22 cellular contexts compared by ENCODE assay signal in genomic region chr3:98551754-98552153, GRCh38. TPM values are rescaled to one million over a fixed set of nuclear protein-coding genes. Genes with fewer than 3 reads are reported as not detected.
DNase-seq lines count a peak whose midpoint lies in the region; ATAC-seq, FAIRE-seq and TF ChIP-seq lines count a peak whose summit lies in the region.
"Had no signal": no experiment of that assay in that cellular context is flagged by ENCODE, and none has a peak within 500 bp of the region (broad histone marks: within the 10 kb centered on the region; RNA-seq: fewer than 3 reads in every experiment).

No MANE protein-coding gene starts in this region.

- peak overlapping the region; percentile 97 for H3K27ac Mint-ChIP-seq in activated naive CD4-positive, alpha-beta T cell treated with anti-CD3 and anti-CD28 coated beads, Interleukin-2, amount 10 ng/mL, durations not matched to agents 7 days and 5 days
- peak overlapping the region; percentile 97 for H3K27ac Mint-ChIP-seq in T-helper 17 cell
- H3K27ac Mint-ChIP-seq in stimulated activated naive B cell treated with anti-CD40 and anti-IgM and Interleukin-4, amounts not matched to agents 10 μg/mL and 1 μg/mL and 100 μg/mL, for 72 hours: peak overlapping the region; percentile 73

- in situ Hi-C loops in K562 (cut with MboI): no loop called here

- H3K4me2 ChIP-seq in K562 (ENCODE audit: insufficient read depth, low read length): 0 out of 2 replicates have a peak overlapping the region, but pooled peaks have one; percentile 7
- H3K4me2 ChIP-seq: KMS-11 had no signal

- POLR2A ChIA-PET in K562 (lab: Yijun Ruan, JAX): no interaction called here

- H3K9me3 ChIP-seq in T-helper 17 cell (ENCODE audit: control insufficient read depth, low read length, poor library complexity, severe bottlenecking): no peaks in the 10 kb centered on the region
- H3K9me3 ChIP-seq in K562 (replicated peaks; ENCODE audit: control insufficient read depth, insufficient read depth, low read depth, low read length): no peaks in the 10 kb centered on the region
- no peaks in the 10 kb centered on the region for H3K9me3 ChIP-seq in kidney (ENCODE audit: control insufficient read depth in 1 of 2, low read length in 2 of 2)
- H3K9me3 ChIP-seq: body of pancreas, gastrocnemius medialis, left ventricle myocardium inferior, right lobe of liver had no signal

- 3% methylated on average over 3 of the region's 3 CpGs for WGBS in K562 (ENCODE audit: insufficient coverage, low coverage, missing lambda C conversion rate)

- H3K9ac ChIP-seq in K562 (ENCODE audit: insufficient read depth in 1 of 2, low read depth in 2 of 2, low read length in 2 of 2): no peak overlapping the region
- no peak overlapping the region for H3K9ac ChIP-seq in kidney (ENCODE audit: low read length in 2 of 2)
- H3K9ac ChIP-seq: KMS-11 had no signal

- no peak for TF ChIP-seq RAD21 in K562 (CRISPR knock-in tag; conservative IDR thresholded peaks at IDR 0.05 in 1 of 2, IDR thresholded peaks at IDR 0.05 in 1 of 2)

- BruUV-seq in K562 (replicated peaks; lab: Mats Ljungman, UMichigan): no TSS peak

- CTCF ChIA-PET in activated naive CD4-positive, alpha-beta T cell treated with anti-CD3 and anti-CD28 coated beads, Interleukin-2, amount 10 ng/mL, durations not matched to agents 7 days and 5 days (lab: Charles Lee): interaction anchor here (1.0 to 1.4 kb wide), 2 partner anchors 10 to 15 kb away, joined by 3 read pairs; no protein-coding TSS in a partner anchor
- CTCF ChIA-PET in K562 (lab: Yijun Ruan, JAX; ENCODE audit: low intra/inter-chr PET ratio): no interaction called here

- H3K4me1 Mint-ChIP-seq in activated naive CD4-positive, alpha-beta T cell treated with anti-CD3 and anti-CD28 coated beads, Interleukin-2, amount 10 ng/mL, durations not matched to agents 7 days and 5 days: peaks cover 88% of the 10 kb centered on the region
- H3K4me1 Mint-ChIP-seq in T-helper 17 cell: peaks cover 33% of the 10 kb centered on the region
- peaks cover 4 to 21% of the 10 kb centered on the region in 2 donors for H3K4me1 Mint-ChIP-seq in stimulated activated naive B cell treated with anti-CD40 and anti-IgM and Interleukin-4, amounts not matched to agents 10 μg/mL and 1 μg/mL and 100 μg/mL, for 72 hours

- H3K79me2 ChIP-seq in K562 (ENCODE audit: control insufficient read depth, insufficient read depth, low read length): no peaks in the 10 kb centered on the region

- peak overlapping the region; percentile 77 for H3K4me3 Mint-ChIP-seq in activated naive CD4-positive, alpha-beta T cell treated with anti-CD3 and anti-CD28 coated beads, Interleukin-2, amount 10 ng/mL, durations not matched to agents 7 days and 5 days
- no peak overlapping the region for H3K4me3 Mint-ChIP-seq in T-helper 17 cell
- H3K4me3 Mint-ChIP-seq in stimulated activated naive B cell treated with anti-CD40 and anti-IgM and Interleukin-4, amounts not matched to agents 10 μg/mL and 1 μg/mL and 100 μg/mL, for 72 hours: no peak overlapping the region

- peaks cover 4% of the 10 kb centered on the region for H3K9me3 Mint-ChIP-seq in activated naive CD4-positive, alpha-beta T cell treated with anti-CD3 and anti-CD28 coated beads, Interleukin-2, amount 10 ng/mL, durations not matched to agents 7 days and 5 days
- peaks cover 0 to 1% of the 10 kb centered on the region in 2 donors for H3K9me3 Mint-ChIP-seq in stimulated activated naive B cell treated with anti-CD40 and anti-IgM and Interleukin-4, amounts not matched to agents 10 μg/mL and 1 μg/mL and 100 μg/mL, for 72 hours

- no peak overlapping the region for H3K4me3 ChIP-seq in K562
- no peak overlapping the region for H3K4me3 ChIP-seq in foreskin fibroblast (ENCODE audit: low read depth in 1 of 2, low read length in 2 of 2)
- H3K4me3 ChIP-seq in kidney (ENCODE audit: low read length in 2 of 2): no peak overlapping the region
- H3K4me3 ChIP-seq: body of pancreas, coronary artery, gastrocnemius medialis, left ventricle myocardium inferior, right lobe of liver had no signal

- TF ChIP-seq CTCF in K562 (IDR thresholded peaks at IDR 0.05 in 2 of 3, conservative IDR thresholded peaks at IDR 0.05 in 1 of 3; ENCODE audit: insufficient read depth in 2 of 3, low read depth in 1 of 3, low read length in 3 of 3) (no peak), foreskin fibroblast (IDR thresholded peaks at IDR 0.05; ENCODE audit: low read depth, low read length) (no peak), kidney (IDR thresholded peaks at IDR 0.05; ENCODE audit: borderline replicate concordance, extremely low read depth, insufficient read depth) (no peak)

- intact Hi-C loops in K562 (cut with micrococcal nuclease) (no loop called here), kidney (cut with DNase I) (no loop called here)

- H3K27ac ChIP-seq in K562 (ENCODE audit: extremely low read depth, low read depth, low read length) (peak overlapping the region; percentile 54; the same call in 2 of the 3 replicates), kidney (ENCODE audit: low read depth in 2 of 2, low read length in 2 of 2) (no peak overlapping the region)
- H3K27ac ChIP-seq: body of pancreas, coronary artery, gastrocnemius medialis, KMS-11, left ventricle myocardium inferior, right lobe of liver had no signal

- H3K36me3 Mint-ChIP-seq in activated naive CD4-positive, alpha-beta T cell treated with anti-CD3 and anti-CD28 coated beads, Interleukin-2, amount 10 ng/mL, durations not matched to agents 7 days and 5 days: peaks cover 48% of the 10 kb centered on the region
- no peaks in the 10 kb centered on the region for H3K36me3 Mint-ChIP-seq in T-helper 17 cell (ENCODE audit: low read depth)
- H3K36me3 Mint-ChIP-seq in stimulated activated naive B cell treated with anti-CD40 and anti-IgM and Interleukin-4, amounts not matched to agents 10 μg/mL and 1 μg/mL and 100 μg/mL, for 72 hours: peaks cover 2 to 3% of the 10 kb centered on the region in 2 donors

- H3K36me3 ChIP-seq in K562 (ENCODE audit: control insufficient read depth, insufficient read depth, low read length): no peaks in the 10 kb centered on the region; the same call in 2 of the 3 replicates
- H3K36me3 ChIP-seq in kidney (ENCODE audit: control insufficient read depth in 1 of 2, insufficient read depth in 2 of 2, low read length in 2 of 2): no peaks in the 10 kb centered on the region
- H3K36me3 ChIP-seq: gastrocnemius medialis, left ventricle myocardium inferior, right lobe of liver had no signal

- FAIRE-seq in K562 (lab: Jason Lieb, UNC): peak; percentile 54
- FAIRE-seq in kidney (lab: Jason Lieb, UNC): no peak
- FAIRE-seq: TTC549 had no signal

- peak; percentile 76 for TF ChIP-seq EP300 in K562 (IDR thresholded peaks at IDR 0.05; ENCODE audit: low read length)

- H3K9me1 ChIP-seq in K562 (ENCODE audit: control insufficient read depth, insufficient read depth, low read length): no peaks in the 10 kb centered on the region

- H2AFZ ChIP-seq in K562 (ENCODE audit: low read depth, low read length): peak overlapping the region; percentile 79

- no peaks in the 10 kb centered on the region for H3K27me3 Mint-ChIP-seq in activated naive CD4-positive, alpha-beta T cell treated with anti-CD3 and anti-CD28 coated beads, Interleukin-2, amount 10 ng/mL, durations not matched to agents 7 days and 5 days
- H3K27me3 Mint-ChIP-seq in T-helper 17 cell: no peaks in the 10 kb centered on the region
- peaks cover 4 to 15% of the 10 kb centered on the region in 2 donors for H3K27me3 Mint-ChIP-seq in stimulated activated naive B cell treated with anti-CD40 and anti-IgM and Interleukin-4, amounts not matched to agents 10 μg/mL and 1 μg/mL and 100 μg/mL, for 72 hours

- ATAC-seq in T-helper 17 cell (no peak), K562 (peak; percentile 82)
- ATAC-seq in stimulated activated naive B cell treated with anti-CD40 and anti-IgM and Interleukin-4, amounts not matched to agents 10 μg/mL and 1 μg/mL and 100 μg/mL, for 72 hours (replicated peaks): no peak
- ATAC-seq: body of pancreas, gastrocnemius medialis, Panc1, right lobe of liver had no signal

- no peak for TF ChIP-seq POLR2A in K562 (conservative IDR thresholded peaks at IDR 0.05)

- no peaks in the 10 kb centered on the region for H3K27me3 ChIP-seq in K562 (ENCODE audit: control insufficient read depth in 2 of 2, insufficient read depth in 2 of 2, low read length in 2 of 2)
- H3K27me3 ChIP-seq: body of pancreas, gastrocnemius medialis, right lobe of liver had no signal

- no peaks in the 10 kb centered on the region for H4K20me1 ChIP-seq in K562 (replicated peaks; ENCODE audit: control insufficient read depth, insufficient read depth, low read length)

- no peak for DNase-seq in activated naive CD4-positive, alpha-beta T cell treated with anti-CD3 and anti-CD28 coated beads, Interleukin-2, amount 10 ng/mL, durations not matched to agents 7 days and 5 days
- no peak for DNase-seq in activated naive CD4-positive, alpha-beta T cell (lab: John Stamatoyannopoulos, UW)
- DNase-seq in T-helper 17 cell (no peak), K562 (ENCODE audit: extremely low read depth in 1 of 4, low spot score in 3 of 4) (peak in 3 of 4 experiments; percentile 12 to 70 (median 64)), foreskin fibroblast (no peak), NCI-H510A (lab: John Stamatoyannopoulos, UW) (no peak), kidney (no peak)
- no peak for DNase-seq in stimulated activated naive B cell treated with anti-CD40 and anti-IgM and Interleukin-4, amounts not matched to agents 10 μg/mL and 1 μg/mL and 100 μg/mL, for 72 hours
- DNase-seq: activated naive CD4-positive, alpha-beta T cell treated with Interleukin-2 at 50 U/mL for 16 hours; EL; gastrocnemius medialis; GOT3; left ventricle myocardium inferior; NCI-H1092 treated with DMSO at 0.1 percent for 48 hours; right lobe of liver; substantia nigra had no signal

- H3K4me1 ChIP-seq in K562 (replicated peaks in 1 of 2; ENCODE audit: control insufficient read depth in 2 of 2, insufficient read depth in 2 of 2, low read length in 2 of 2) (peaks cover 4 to 37% of the 10 kb centered on the region in 2 experiments), kidney (ENCODE audit: control insufficient read depth in 1 of 2, insufficient read depth in 1 of 2, low read depth in 1 of 2, low read length in 2 of 2) (no peaks in the 10 kb centered on the region)
- H3K4me1 ChIP-seq: body of pancreas, gastrocnemius medialis, left ventricle myocardium inferior, right lobe of liver had no signal

RNA-seq across cellular contexts. Expression of gene GPR15, which starts 20.0 kb away (rescaled TPM):
- total RNA-seq in T-helper 17 cell (100 to 1,000 TPM in 1 of 2 donors, 10 to 100 TPM in 1; 43.2 to 181 TPM), K562 (2014; rRNA removed) (not detected in 2 replicates), K562 (2014; rRNA removed; fragmentation: Illumina TruSeq; extraction: Trizol) (not detected in 2 replicates), K562 (2015; rRNA removed; fragmentation: Illumina TruSeq; extraction: Trizol) (not detected in 2 replicates), K562 (2021) (0.13 TPM in 1 of 2 replicates, not detected in the other), kidney (not detected)
- total RNA-seq in K562 (2011; cell fraction: chromatin; rRNA removed; ENCODE audit: low replicate concordance): not detected in 2 replicates
- total RNA-seq in K562 (2011; cell fraction: nucleolus; rRNA removed): not detected in 2 replicates
- not detected in 2 replicates for total RNA-seq in K562 (2011; cell fraction: nucleoplasm; rRNA removed)
- polyA plus RNA-seq in K562 (2011; rRNA removed) (not detected in 2 replicates), K562 (2014; fragmentation: Illumina TruSeq; extraction: Trizol) (not detected in 2 replicates), K562 (2014; fragmentation: Nextera tagmentation; extraction: Ambion mirVana) (not detected), K562 (2014; rRNA removed) (not detected in 2 replicates), kidney (ENCODE audit: insufficient read depth, low read depth, low replicate concordance) (not detected)
- polyA plus RNA-seq in K562 (2011; cell fraction: cytosol; rRNA removed): not detected in 2 replicates
- not detected in 2 replicates for polyA plus RNA-seq in K562 (2011; cell fraction: nucleus; rRNA removed)
- polyA plus RNA-seq in K562 (2012): not detected in 2 replicates
- not detected in 2 replicates for polyA minus RNA-seq in K562 (2011; rRNA and poly(A)+ RNA removed)
- not detected in 2 replicates for polyA minus RNA-seq in K562 (2011; cell fraction: cytosol; rRNA and poly(A)+ RNA removed)
- polyA minus RNA-seq in K562 (2011; cell fraction: nucleus; rRNA and poly(A)+ RNA removed): not detected in 2 replicates
- total RNA-seq: body of pancreas, gastrocnemius medialis, left ventricle myocardium inferior, osteoblast, right lobe of liver had no signal

RNA-seq across cellular contexts. Expression of gene CLDND1, which starts 29.1 kb away (rescaled TPM):
- total RNA-seq in T-helper 17 cell (100 to 1,000 TPM; 195 to 285 TPM), K562 (2014; rRNA removed) (36.8 and 38.5 TPM in 2 replicates), K562 (2014; rRNA removed; fragmentation: Illumina TruSeq; extraction: Trizol) (37.1 and 43.0 TPM in 2 replicates), K562 (2015; rRNA removed; fragmentation: Illumina TruSeq; extraction: Trizol) (28.8 and 29.2 TPM in 2 replicates), K562 (2021) (44.5 and 52.8 TPM in 2 replicates), kidney (77.2 TPM)
- 103 and 254 TPM in 2 replicates for total RNA-seq in K562 (2011; cell fraction: chromatin; rRNA removed; ENCODE audit: low replicate concordance)
- 74.7 and 99.4 TPM in 2 replicates for total RNA-seq in K562 (2011; cell fraction: nucleolus; rRNA removed)
- total RNA-seq in K562 (2011; cell fraction: nucleoplasm; rRNA removed): 136 and 172 TPM in 2 replicates
- polyA plus RNA-seq in K562 (2011; rRNA removed) (135 and 141 TPM in 2 replicates), K562 (2014; fragmentation: Illumina TruSeq; extraction: Trizol) (68.6 and 75.0 TPM in 2 replicates), K562 (2014; fragmentation: Nextera tagmentation; extraction: Ambion mirVana) (100 to 1,000 TPM in 1 of 2 experiments, 10 to 100 TPM in 1; 75.1 to 113 TPM), K562 (2014; rRNA removed) (60.7 and 69.2 TPM in 2 replicates), kidney (ENCODE audit: insufficient read depth, low read depth, low replicate concordance) (35.8 TPM)
- 67.6 and 189 TPM in 2 replicates for polyA plus RNA-seq in K562 (2011; cell fraction: cytosol; rRNA removed)
- polyA plus RNA-seq in K562 (2011; cell fraction: nucleus; rRNA removed): 164 and 248 TPM in 2 replicates
- 49.7 and 54.0 TPM in 2 replicates for polyA plus RNA-seq in K562 (2012)
- 146 and 154 TPM in 2 replicates for polyA minus RNA-seq in K562 (2011; rRNA and poly(A)+ RNA removed)
- polyA minus RNA-seq in K562 (2011; cell fraction: cytosol; rRNA and poly(A)+ RNA removed): 54.4 and 65.9 TPM in 2 replicates
- polyA minus RNA-seq in K562 (2011; cell fraction: nucleus; rRNA and poly(A)+ RNA removed): 65.6 and 113 TPM in 2 replicates

RNA-seq across cellular contexts. Expression of gene CPOX, which starts 41.7 kb away (rescaled TPM):
- total RNA-seq in T-helper 17 cell (10 to 100 TPM; 17.1 to 19.8 TPM), K562 (2014; rRNA removed) (42.4 and 43.8 TPM in 2 replicates), K562 (2014; rRNA removed; fragmentation: Illumina TruSeq; extraction: Trizol) (24.8 and 28.4 TPM in 2 replicates), K562 (2015; rRNA removed; fragmentation: Illumina TruSeq; extraction: Trizol) (17.7 and 18.9 TPM in 2 replicates), K562 (2021) (28.4 and 31.4 TPM in 2 replicates), kidney (13.7 TPM)
- 66.8 and 112 TPM in 2 replicates for total RNA-seq in K562 (2011; cell fraction: chromatin; rRNA removed; ENCODE audit: low replicate concordance)
- 37.4 and 46.7 TPM in 2 replicates for total RNA-seq in K562 (2011; cell fraction: nucleolus; rRNA removed)
- 59.3 and 65.6 TPM in 2 replicates for total RNA-seq in K562 (2011; cell fraction: nucleoplasm; rRNA removed)
- polyA plus RNA-seq in K562 (2011; rRNA removed) (76.7 and 82.1 TPM in 2 replicates), K562 (2014; fragmentation: Illumina TruSeq; extraction: Trizol) (20.7 and 25.7 TPM in 2 replicates), K562 (2014; fragmentation: Nextera tagmentation; extraction: Ambion mirVana) (10 to 100 TPM; 14.6 to 17.4 TPM), K562 (2014; rRNA removed) (23.0 and 28.6 TPM in 2 replicates), kidney (ENCODE audit: insufficient read depth, low read depth, low replicate concordance) (6.6 TPM)
- 46.4 and 49.0 TPM in 2 replicates for polyA plus RNA-seq in K562 (2011; cell fraction: cytosol; rRNA removed)
- 122 and 125 TPM in 2 replicates for polyA plus RNA-seq in K562 (2011; cell fraction: nucleus; rRNA removed)
- 31.4 and 34.0 TPM in 2 replicates for polyA plus RNA-seq in K562 (2012)
- 54.0 and 58.4 TPM in 2 replicates for polyA minus RNA-seq in K562 (2011; rRNA and poly(A)+ RNA removed)
- polyA minus RNA-seq in K562 (2011; cell fraction: cytosol; rRNA and poly(A)+ RNA removed): 27.6 and 36.0 TPM in 2 replicates
- 38.9 and 49.3 TPM in 2 replicates for polyA minus RNA-seq in K562 (2011; cell fraction: nucleus; rRNA and poly(A)+ RNA removed)

RNA-seq across cellular contexts. Expression of gene OR5K2, which starts 54.3 kb away (rescaled TPM):
- not detected for total RNA-seq in T-helper 17 cell
- not detected in 2 replicates for total RNA-seq in K562 (2011; cell fraction: chromatin; rRNA removed; ENCODE audit: low replicate concordance)
- not detected in 2 replicates for total RNA-seq in K562 (2011; cell fraction: nucleolus; rRNA removed)
- total RNA-seq in K562 (2011; cell fraction: nucleoplasm; rRNA removed): not detected in 2 replicates
- not detected in 2 replicates for total RNA-seq in K562 (2014; rRNA removed)
- not detected in 2 replicates for total RNA-seq in K562 (2014; rRNA removed; fragmentation: Illumina TruSeq; extraction: Trizol)
- not detected in 2 replicates for total RNA-seq in K562 (2015; rRNA removed; fragmentation: Illumina TruSeq; extraction: Trizol)
- total RNA-seq in K562 (2021): not detected in 2 replicates
- polyA plus RNA-seq in K562 (2011; rRNA removed): not detected in 2 replicates
- not detected in 2 replicates for polyA plus RNA-seq in K562 (2011; cell fraction: cytosol; rRNA removed)
- polyA plus RNA-seq in K562 (2011; cell fraction: nucleus; rRNA removed): not detected in 2 replicates
- not detected in 2 replicates for polyA plus RNA-seq in K562 (2012)
- polyA plus RNA-seq in K562 (2014; fragmentation: Illumina TruSeq; extraction: Trizol): not detected in 2 replicates
- not detected for polyA plus RNA-seq in K562 (2014; fragmentation: Nextera tagmentation; extraction: Ambion mirVana)
- polyA plus RNA-seq in K562 (2014; rRNA removed): not detected in 2 replicates
- not detected in 2 replicates for polyA minus RNA-seq in K562 (2011; rRNA and poly(A)+ RNA removed)
- polyA minus RNA-seq in K562 (2011; cell fraction: cytosol; rRNA and poly(A)+ RNA removed): not detected in 2 replicates
- polyA minus RNA-seq in K562 (2011; cell fraction: nucleus; rRNA and poly(A)+ RNA removed): not detected in 2 replicates
- total RNA-seq in kidney: not detected
- polyA plus RNA-seq in kidney (ENCODE audit: insufficient read depth, low read depth, low replicate concordance): not detected
- total RNA-seq: body of pancreas, gastrocnemius medialis, left ventricle myocardium inferior, osteoblast, right lobe of liver had no signal

Comparison
In these comparisons a context has a peak if more than half of its experiments do, and no peak if none do; other contexts are left out.
1. DNase-seq: peak in K562 (3 of 4); none in activated naive CD4-positive, alpha-beta T cell treated with anti-CD3 and anti-CD28 coated beads, Interleukin-2, amount 10 ng/mL, durations not matched to agents 7 days and 5 days (single experiment), activated naive CD4-positive, alpha-beta T cell (0 of 4), T-helper 17 cell (0 of 3), stimulated activated naive B cell treated with anti-CD40 and anti-IgM and Interleukin-4, amounts not matched to agents 10 μg/mL and 1 μg/mL and 100 μg/mL, for 72 hours (single experiment), foreskin fibroblast (0 of 2), NCI-H510A (single experiment) and kidney (single experiment).
2. RNA of gene GPR15, which starts 20.0 kb away (total RNA-seq): 43.2 to 181 TPM in T-helper 17 cell; not detected in kidney (single experiment) and 0.13 TPM in K562; every median in the first group is over 10 times any median in the second.
3. Peak in every context shown above with its lines, with median percentiles within 50 percentile points of each other: H3K27ac Mint-ChIP-seq.